In the genomic region with DNA sequence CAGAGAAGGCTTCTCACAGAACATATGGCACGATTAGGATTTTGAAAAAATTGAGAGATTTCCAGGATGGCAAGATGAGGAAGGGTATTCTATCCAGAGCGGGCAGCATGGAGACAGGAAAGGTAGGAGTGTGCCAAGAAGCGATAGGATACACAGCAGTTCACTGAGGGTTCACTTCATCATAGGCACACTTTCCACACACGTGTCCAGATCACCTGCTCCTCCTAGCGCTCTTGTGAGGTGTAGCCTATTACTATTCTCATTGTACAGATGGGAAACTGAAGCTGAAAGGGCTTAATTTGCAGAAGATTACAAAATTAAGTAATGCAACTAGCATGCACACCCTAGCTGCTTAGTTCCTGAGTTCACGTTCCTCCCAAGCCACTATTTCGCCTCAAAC, we compare ENCODE assay signal across 9 cellular contexts. TPM values are rescaled to one million over a fixed set of nuclear protein-coding genes. Genes with fewer than 3 reads are reported as not detected.
DNase-seq lines count a peak whose midpoint lies in the region; ATAC-seq and TF ChIP-seq lines count a peak whose summit lies in the region.
"Had no signal": no experiment of that assay in that cellular context is flagged by ENCODE, and none has a peak within 500 bp of the region (broad histone marks: within the 10 kb centered on the region; RNA-seq: fewer than 3 reads in every experiment).

No MANE protein-coding gene starts in this region.

- H3K4me3 Mint-ChIP-seq in T-cell (peak overlapping the region in 2 of 3 donors; percentile 40 to 42), MCF 10A (ENCODE audit: unreplicated experiment) (no peak overlapping the region)
- peak overlapping the region in 7 of 10 donors; percentile 5 to 64 (median 41) for H3K4me3 Mint-ChIP-seq in naive thymus-derived CD4-positive, alpha-beta T cell

- CTCF ChIA-PET in T-cell (lab: Charles Lee) (no interaction called here), MCF 10A (lab: Yijun Ruan, JAX) (interaction anchor here (0.5 to 1.3 kb wide), 4 partner anchors 8 to 399 kb away, joined by 3 to 5 read pairs (median 4); no protein-coding TSS in a partner anchor)
- CTCF ChIA-PET in naive thymus-derived CD4-positive, alpha-beta T cell (lab: Charles Lee), result interaction anchor here (1.2 kb wide), 1 partner anchor 8 kb away, joined by 4 read pairs; no protein-coding TSS in a partner anchor

- no peak overlapping the region for H3K9ac ChIP-seq in HUES48 (ENCODE audit: low read depth, low read length)

- H3K27me3 ChIP-seq in HUES48 (ENCODE audit: control insufficient read depth, insufficient read depth, low read length), result no peaks in the 10 kb centered on the region
- no peaks in the 10 kb centered on the region for H3K27me3 ChIP-seq in naive thymus-derived CD4-positive, alpha-beta T cell (ENCODE audit: control insufficient read depth in 2 of 2, insufficient read depth in 2 of 2, low read length in 2 of 2)
- H3K27me3 ChIP-seq in vagina, result no peaks in the 10 kb centered on the region

- no peak overlapping the region for H3K27ac Mint-ChIP-seq in T-cell
- H3K27ac Mint-ChIP-seq in naive thymus-derived CD4-positive, alpha-beta T cell, result peak overlapping the region in 1 of 9 donors; percentile 24
- no peak overlapping the region for H3K27ac Mint-ChIP-seq in MCF 10A (ENCODE audit: low read depth, unreplicated experiment)

- peak overlapping the region; percentile 33 for H3K27ac ChIP-seq in HUES48 (ENCODE audit: low read depth, low read length)
- H3K27ac ChIP-seq in naive thymus-derived CD4-positive, alpha-beta T cell (ENCODE audit: low read depth, low read length), result no peak overlapping the region
- no peak overlapping the region for H3K27ac ChIP-seq in vagina
- H3K27ac ChIP-seq: epithelial cell of prostate had no signal

- H3K36me3 Mint-ChIP-seq in T-cell (no peaks in the 10 kb centered on the region), MCF 10A (ENCODE audit: insufficient read depth, unreplicated experiment) (peaks cover 6% of the 10 kb centered on the region)
- H3K36me3 Mint-ChIP-seq in naive thymus-derived CD4-positive, alpha-beta T cell, result no peaks in the 10 kb centered on the region

- POLR2A ChIA-PET in T-cell (lab: Charles Lee) (no interaction called here), MCF 10A (lab: Yijun Ruan, JAX) (no interaction called here)
- POLR2A ChIA-PET in naive thymus-derived CD4-positive, alpha-beta T cell (lab: Charles Lee), result no interaction called here

- intact Hi-C loops in naive thymus-derived CD4-positive, alpha-beta T cell (cut with micrococcal nuclease), result loop anchor here in 1 of 2 donors (1.0 kb wide), 1 partner anchor 8 kb away; no protein-coding TSS in a partner anchor
- intact Hi-C loops in MCF 10A (cut with micrococcal nuclease) (no loop called here), vagina (cut with DNase I) (no loop called here)

- H3K36me3 ChIP-seq in HUES48 (ENCODE audit: control insufficient read depth, insufficient read depth, low read length), result no peaks in the 10 kb centered on the region
- no peaks in the 10 kb centered on the region for H3K36me3 ChIP-seq in naive thymus-derived CD4-positive, alpha-beta T cell (ENCODE audit: control insufficient read depth in 2 of 3, insufficient read depth in 3 of 3, low read length in 3 of 3)
- no peaks in the 10 kb centered on the region for H3K36me3 ChIP-seq in vagina

- peak in 2 of 4 experiments; percentile 7 to 26 for ATAC-seq in T-cell (replicated peaks in 1 of 4)
- no peak for ATAC-seq in naive thymus-derived CD4-positive, alpha-beta T cell

- H3K4me3 ChIP-seq in HUES48 (ENCODE audit: low read depth, low read length) (no peak overlapping the region), vagina (no peak overlapping the region)
- H3K4me3 ChIP-seq in naive thymus-derived CD4-positive, alpha-beta T cell (ENCODE audit: low read length), result no peak overlapping the region

- TF ChIP-seq POLR2A in vagina (IDR thresholded peaks at IDR 0.05), result no peak

- BruUV-seq in MCF 10A (replicated peaks; lab: Mats Ljungman, UMichigan), result no TSS peak

- DNase-seq in NCI-H1436 (lab: John Stamatoyannopoulos, UW) (peak; percentile 27), NCI-H1436 treated with DMSO at 0.1 percent for 48 hours (lab: John Stamatoyannopoulos, UW) (no peak), T-cell (no peak), MCF 10A (ENCODE audit: unreplicated experiment) (no peak), GM19238 (ENCODE audit: insufficient read length, low spot score) (no peak), vagina (ENCODE audit: extremely low spot score in 2 of 2) (no peak)
- peak in 1 of 9 donors; percentile 16 for DNase-seq in naive thymus-derived CD4-positive, alpha-beta T cell

- H3K27me3 Mint-ChIP-seq in T-cell (peaks cover 13 to 17% of the 10 kb centered on the region in 2 donors), MCF 10A (ENCODE audit: insufficient read depth, unreplicated experiment) (peaks cover 25% of the 10 kb centered on the region)
- peaks cover 0 to 17% (median 11%) of the 10 kb centered on the region in 5 donors for H3K27me3 Mint-ChIP-seq in naive thymus-derived CD4-positive, alpha-beta T cell

- H3K4me1 ChIP-seq in HUES48 (ENCODE audit: control insufficient read depth, insufficient read depth, low read length), result peaks cover 4% of the 10 kb centered on the region; the same call in 1 of the 2 replicates
- peaks cover 0 to 3% of the 10 kb centered on the region in 2 donors for H3K4me1 ChIP-seq in naive thymus-derived CD4-positive, alpha-beta T cell (ENCODE audit: control insufficient read depth in 2 of 2, insufficient read depth in 2 of 2, low read length in 2 of 2)
- H3K4me1 ChIP-seq in vagina, result no peaks in the 10 kb centered on the region

- H3K9me3 ChIP-seq in HUES48 (ENCODE audit: control insufficient read depth, insufficient read depth, low read length) (no peaks in the 10 kb centered on the region), vagina (no peaks in the 10 kb centered on the region)
- H3K9me3 ChIP-seq in naive thymus-derived CD4-positive, alpha-beta T cell (ENCODE audit: control insufficient read depth in 2 of 3, low read length in 3 of 3), result no peaks in the 10 kb centered on the region

- H3K4me1 Mint-ChIP-seq in T-cell (peaks cover 4 to 17% (median 6%) of the 10 kb centered on the region in 3 donors), MCF 10A (ENCODE audit: insufficient read depth, unreplicated experiment) (peaks cover 6% of the 10 kb centered on the region)
- peaks cover 6 to 15% (median 10%) of the 10 kb centered on the region in 7 donors for H3K4me1 Mint-ChIP-seq in naive thymus-derived CD4-positive, alpha-beta T cell

- TF ChIP-seq CTCF in MCF 10A (IDR thresholded peaks at IDR 0.05; ENCODE audit: unreplicated experiment), result no peak
- no peak for TF ChIP-seq CTCF in vagina (IDR thresholded peaks at IDR 0.05)

- H3K9me3 Mint-ChIP-seq in T-cell (no peaks in the 10 kb centered on the region), MCF 10A (ENCODE audit: unreplicated experiment) (no peaks in the 10 kb centered on the region)
- no peaks in the 10 kb centered on the region for H3K9me3 Mint-ChIP-seq in naive thymus-derived CD4-positive, alpha-beta T cell

RNA-seq across cellular contexts. Expression of a gene that starts 6.2 kb away (rescaled TPM):
- total RNA-seq in T-cell (10 to 100 TPM; 62.5 to 71.6 (median 66.4) TPM), MCF 10A (2022) (67.1 and 67.4 TPM in 2 replicates), vagina (134 TPM)
- 10 to 100 TPM; 65.2 to 78.9 (median 75.3) TPM for total RNA-seq in naive thymus-derived CD4-positive, alpha-beta T cell
- 10 to 100 TPM; 43.4 to 79.3 TPM for polyA plus RNA-seq in naive thymus-derived CD4-positive, alpha-beta T cell

Comparison
In these comparisons a context has a peak if more than half of its experiments do, and no peak if none do; other contexts are left out.
1. CTCF ChIA-PET loops: an anchor here in naive thymus-derived CD4-positive, alpha-beta T cell (1.2 kb wide) and MCF 10A (0.5 to 1.3 kb wide); none called in T-cell.